Comparison of ENCODE assay signal across 8 cellular contexts in the genomic region with DNA sequence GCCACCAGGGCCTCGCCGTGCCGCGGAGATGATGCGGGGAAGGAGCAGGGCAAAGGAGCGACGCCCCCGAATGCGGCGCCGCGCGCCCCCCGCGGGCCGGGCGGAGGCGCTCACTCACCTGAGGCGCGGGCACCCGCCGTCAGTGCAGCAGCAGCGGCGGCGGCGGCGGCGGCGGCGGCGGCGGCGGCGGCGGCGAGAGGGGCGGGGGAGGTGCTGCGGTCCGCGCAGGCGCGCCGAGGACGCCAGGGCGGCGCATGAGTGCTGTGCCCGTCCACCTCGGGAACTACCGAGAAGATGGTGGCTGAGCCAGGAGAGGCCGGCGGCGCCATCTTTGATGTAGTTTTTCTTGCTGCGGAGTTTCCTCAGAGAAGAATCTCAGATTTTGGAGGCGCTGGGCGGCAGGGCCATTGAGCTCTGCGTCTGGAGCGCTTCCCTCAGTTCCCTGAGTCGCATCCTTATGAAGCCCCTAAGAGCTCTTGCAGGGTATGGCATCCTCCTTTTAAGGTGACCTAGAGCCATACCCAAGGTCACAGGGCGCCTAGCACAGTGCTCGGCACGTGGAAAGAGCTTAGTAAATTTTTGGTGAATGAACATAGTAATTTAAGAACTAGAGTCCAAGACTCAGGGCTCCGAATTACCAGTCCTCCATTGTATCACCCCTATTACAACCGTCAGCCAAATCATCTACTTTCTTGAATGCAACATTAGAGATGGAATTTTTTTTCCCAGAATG. TPM values are rescaled to one million over a fixed set of nuclear protein-coding genes. Genes with fewer than 3 reads are reported as not detected.
DNase-seq lines count a peak whose midpoint lies in the region; ATAC-seq and TF ChIP-seq lines count a peak whose summit lies in the region.

A gene (minus strand): TSS at position 164 of the 733 bp plus-strand sequence. CDS start 24,355 bp downstream, outside the sequence.

- H3K9ac ChIP-seq in adipocyte (ENCODE audit: low read length) = peak within 1 kb of the TSS; percentile 91

- ATAC-seq in HG02763 (IDR thresholded peaks at IDR 0.05; ENCODE audit: unreplicated experiment) (peak; percentile 95), heart left ventricle (peak; percentile 89 to 96 (median 93)), upper lobe of left lung (ENCODE audit: low FRiP score in 2 of 2) (peak; percentile 98 to 99)

- no peaks in the 10 kb centered on the region for H3K36me3 ChIP-seq in adipocyte (ENCODE audit: control insufficient read depth, insufficient read depth, low read length, severe bottlenecking)
- no peaks in the 10 kb centered on the region for H3K36me3 ChIP-seq in heart left ventricle
- H3K36me3 ChIP-seq in upper lobe of left lung = no peaks in the 10 kb centered on the region

- H3K27ac ChIP-seq in heart left ventricle (peak within 1 kb of the TSS; percentile 59 to 98 (median 91)), upper lobe of left lung (peak within 1 kb of the TSS; percentile 65 to 87 (median 74))

- H3K4me1 ChIP-seq in adipocyte (ENCODE audit: control insufficient read depth, insufficient read depth, low read length) (peaks cover 16% of the 10 kb centered on the region), heart left ventricle (peaks cover 0 to 63% (median 22%) of the 10 kb centered on the region in 12 donors), upper lobe of left lung (peaks cover 9 to 25% (median 17%) of the 10 kb centered on the region in 4 donors)

- H3K4me3 ChIP-seq in adipocyte (ENCODE audit: low read length) (peak within 1 kb of the TSS; percentile 91), heart left ventricle (peak within 1 kb of the TSS; percentile 71 to 99 (median 82)), upper lobe of left lung (peak within 1 kb of the TSS; percentile 88 to 99 (median 96))

- DNase-seq in NCI-H1417 treated with DMSO at 0.1 percent for 48 hours (lab: John Stamatoyannopoulos, UW) (peak; percentile 83), SW480 (ENCODE audit: low spot score) (peak; percentile 98), adipocyte (ENCODE audit: low read depth) (peak; percentile 97), heart left ventricle (peak; percentile 94 to 97 (median 96)), posterior cingulate gyrus (peak; percentile 88 to 99 (median 94)), upper lobe of left lung (peak; percentile 97 to 98)

- TF ChIP-seq EP300 in upper lobe of left lung (IDR thresholded peaks at IDR 0.05) = no peak

- no peaks in the 10 kb centered on the region for H3K27me3 ChIP-seq in adipocyte (replicated peaks; ENCODE audit: control insufficient read depth, insufficient read depth, low read length)
- H3K27me3 ChIP-seq in heart left ventricle = no peaks in the 10 kb centered on the region
- no peaks in the 10 kb centered on the region for H3K27me3 ChIP-seq in upper lobe of left lung

- H3K9me3 ChIP-seq in adipocyte (ENCODE audit: control insufficient read depth, low read length) = no peaks in the 10 kb centered on the region
- no peaks in the 10 kb centered on the region for H3K9me3 ChIP-seq in heart left ventricle
- H3K9me3 ChIP-seq in upper lobe of left lung = no peaks in the 10 kb centered on the region

- TF ChIP-seq POLR2A in heart left ventricle (IDR thresholded peaks at IDR 0.05) (peak in 1 of 2 donors; percentile 32), upper lobe of left lung (IDR thresholded peaks at IDR 0.05) (peak in 1 of 4 donors; percentile 30)

- 3 to 23% (median 5%) methylated on average over 9 to 63 of the region's 63 CpGs for WGBS in heart left ventricle, 4 donors
- 9 to 10% methylated on average over 26 to 27 of the region's 63 CpGs for whole genome bisulfite sequencing in upper lobe of left lung, 2 donors

- intact Hi-C loops in heart left ventricle (cut with DNase I) (loop anchor here in 3 of 10 donors (5.0 to 10.0 kb wide), 2 partner anchors 139 to 191 kb away; a partner anchor contains a TSS), posterior cingulate gyrus (cut with DNase I) (no loop called here)

- TF ChIP-seq CTCF in GM12874 (IDR thresholded peaks at IDR 0.05; ENCODE audit: insufficient read depth, low read depth, low read length) = peak; percentile 26
- no peak for TF ChIP-seq CTCF in heart left ventricle (IDR thresholded peaks at IDR 0.05)
- TF ChIP-seq CTCF in upper lobe of left lung (IDR thresholded peaks at IDR 0.05) = peak in 4 of 6 experiments; percentile 40 to 63 (median 48)

RNA-seq across cellular contexts. Expression of the gene that starts here (rescaled TPM):
- total RNA-seq in heart left ventricle (10 to 100 TPM; 17.3 to 34.8 (median 31.1) TPM), upper lobe of left lung (10 to 100 TPM in 5 of 6 donors, 1 to 10 TPM in 1; 7.8 to 28.7 (median 18.2) TPM)
- 10 to 100 TPM; 21.1 to 22.2 TPM for polyA plus RNA-seq in heart left ventricle

Comparison
In these comparisons a context has a peak if more than half of its experiments do, and no peak if none do; other contexts are left out.
1. Peak in every context shown above with its lines: DNase-seq, ATAC-seq, H3K4me3 ChIP-seq and H3K27ac ChIP-seq.
2. CTCF ChIP-seq: peak in GM12874 (single experiment) and upper lobe of left lung (4 of 6); none in heart left ventricle (0 of 12).